8 cellular contexts compared by ENCODE assay signal in the genomic region with DNA sequence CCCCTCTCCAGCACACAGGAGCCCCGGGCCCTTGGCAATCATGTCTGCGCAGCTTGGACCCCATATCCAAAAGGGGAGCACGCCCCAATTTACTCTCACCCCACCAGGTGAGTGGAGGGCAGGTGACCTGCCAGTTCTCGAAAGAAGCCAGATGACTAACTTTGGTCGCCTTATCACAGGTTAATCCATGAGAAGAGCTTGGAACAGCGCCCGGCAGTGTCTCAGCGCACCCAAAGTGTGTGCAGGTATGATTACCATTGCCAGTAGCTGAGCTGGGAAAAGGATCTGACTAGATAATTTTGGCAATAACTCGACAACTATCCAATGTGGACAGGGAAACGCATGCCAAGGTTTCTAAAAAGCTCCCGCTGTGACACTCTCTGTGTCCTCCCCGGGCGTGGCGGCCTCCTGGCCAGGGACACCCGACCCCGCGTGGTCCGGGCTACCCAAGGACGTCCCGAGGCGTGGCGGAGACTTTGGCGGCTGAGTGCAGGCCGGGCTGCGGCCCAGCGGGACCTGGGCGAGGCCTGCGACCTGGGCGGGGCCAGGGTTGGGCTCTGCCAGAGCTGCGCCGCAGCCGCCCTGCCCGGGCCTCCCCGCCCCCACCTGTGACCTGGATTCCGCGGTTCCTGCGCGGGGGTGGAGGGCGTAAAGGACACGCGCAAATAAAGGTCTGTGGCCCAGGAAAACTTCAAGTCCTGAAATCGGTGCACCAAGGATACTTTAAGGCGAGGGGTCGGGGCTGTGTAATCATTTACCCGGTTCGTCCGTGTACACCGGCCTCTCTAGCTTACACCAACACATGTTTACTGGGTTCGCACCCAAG. TPM values are rescaled to one million over a fixed set of nuclear protein-coding genes. Genes with fewer than 3 reads are reported as not detected.
DNase-seq lines count a peak whose midpoint lies in the region; ATAC-seq and TF ChIP-seq lines count a peak whose summit lies in the region.

No MANE protein-coding gene starts in this region.

- intact Hi-C loops in esophagus muscularis mucosa (cut with DNase I) = no loop called here

- H3K27ac Mint-ChIP-seq in activated CD4-positive, alpha-beta memory T cell treated with anti-CD3 and anti-CD28 coated beads, Interleukin-2, amount 10 ng/mL, durations not matched to agents 7 days and 5 days = peak overlapping the region; percentile 52

- ATAC-seq in HG02852 (IDR thresholded peaks at IDR 0.05; ENCODE audit: unreplicated experiment) (peak; percentile 55), HG03457 (IDR thresholded peaks at IDR 0.05; ENCODE audit: unreplicated experiment) (no peak)

- H3K9me3 ChIP-seq in esophagus muscularis mucosa (no peaks in the 10 kb centered on the region), muscle layer of duodenum (ENCODE audit: control insufficient read depth in 1 of 2, low read length in 2 of 2) (no peaks in the 10 kb centered on the region)

- TF ChIP-seq POLR2A in esophagus muscularis mucosa (IDR thresholded peaks at IDR 0.05; ENCODE audit: low read depth) = no peak

- peaks cover 2% of the 10 kb centered on the region for H3K9me3 Mint-ChIP-seq in activated CD4-positive, alpha-beta memory T cell treated with anti-CD3 and anti-CD28 coated beads, Interleukin-2, amount 10 ng/mL, durations not matched to agents 7 days and 5 days

- POLR2A ChIA-PET in activated CD4-positive, alpha-beta memory T cell treated with anti-CD3 and anti-CD28 coated beads, Interleukin-2, amount 10 ng/mL, durations not matched to agents 7 days and 5 days (lab: Charles Lee) = interaction anchor here (1.0 to 1.9 kb wide), 4 partner anchors 8 to 134 kb away, joined by 3 to 10 read pairs (median 3); no protein-coding TSS in a partner anchor

- no peak for TF ChIP-seq EP300 in esophagus muscularis mucosa (IDR thresholded peaks at IDR 0.05)

- WGBS in esophagus muscularis mucosa = 47% methylated on average over 13 of the region's 49 CpGs

- H3K4me1 Mint-ChIP-seq in activated CD4-positive, alpha-beta memory T cell treated with anti-CD3 and anti-CD28 coated beads, Interleukin-2, amount 10 ng/mL, durations not matched to agents 7 days and 5 days = peaks cover 21% of the 10 kb centered on the region

- DNase-seq in D341Med (ENCODE audit: low spot score) = peak; percentile 50
- DNase-seq in activated CD4-positive, alpha-beta memory T cell treated with anti-CD3 and anti-CD28 coated beads, Interleukin-2, amount 10 ng/mL, durations not matched to agents 7 days and 5 days = peak; percentile 44
- no peak for DNase-seq in esophagus muscularis mucosa (ENCODE audit: extremely low spot score)
- peak; percentile 66 for DNase-seq in ureter (ENCODE audit: low spot score)
- no peak for DNase-seq in NCI-H446 (lab: John Stamatoyannopoulos, UW)

- H3K4me1 ChIP-seq in esophagus muscularis mucosa = peaks cover 6 to 17% (median 17%) of the 10 kb centered on the region in 4 donors
- peaks cover 0 to 8% of the 10 kb centered on the region in 2 donors for H3K4me1 ChIP-seq in muscle layer of duodenum (ENCODE audit: control insufficient read depth in 1 of 2, insufficient read depth in 2 of 2, low read length in 2 of 2)

- H3K27me3 Mint-ChIP-seq in activated CD4-positive, alpha-beta memory T cell treated with anti-CD3 and anti-CD28 coated beads, Interleukin-2, amount 10 ng/mL, durations not matched to agents 7 days and 5 days = no peaks in the 10 kb centered on the region

- H3K27ac ChIP-seq in esophagus muscularis mucosa (replicated peaks in 1 of 4) = peak overlapping the region in 1 of 4 donors; percentile 49
- peak overlapping the region; percentile 16 for H3K27ac ChIP-seq in muscle layer of duodenum (ENCODE audit: low read length)

- TF ChIP-seq CTCF in esophagus muscularis mucosa (IDR thresholded peaks at IDR 0.05) = no peak

- CTCF ChIA-PET in activated CD4-positive, alpha-beta memory T cell treated with anti-CD3 and anti-CD28 coated beads, Interleukin-2, amount 10 ng/mL, durations not matched to agents 7 days and 5 days (lab: Charles Lee) = interaction anchor here (0.7 to 1.4 kb wide), 3 partner anchors 10 to 969 kb away, joined by 3 to 5 read pairs (median 3); partner anchors contain the start of gene MINPP1

- H3K4me3 ChIP-seq in esophagus muscularis mucosa (peak overlapping the region; percentile 49 to 64 (median 56)), muscle layer of duodenum (ENCODE audit: low read depth in 1 of 2, low read length in 2 of 2) (peak overlapping the region; percentile 63 to 69)

- H3K36me3 ChIP-seq in esophagus muscularis mucosa (no peaks in the 10 kb centered on the region), muscle layer of duodenum (ENCODE audit: control insufficient read depth in 1 of 2, insufficient read depth in 2 of 2, low read length in 2 of 2) (no peaks in the 10 kb centered on the region)

- H3K36me3 Mint-ChIP-seq in activated CD4-positive, alpha-beta memory T cell treated with anti-CD3 and anti-CD28 coated beads, Interleukin-2, amount 10 ng/mL, durations not matched to agents 7 days and 5 days (ENCODE audit: low read depth) = no peaks in the 10 kb centered on the region

- no peaks in the 10 kb centered on the region for H3K27me3 ChIP-seq in esophagus muscularis mucosa
- H3K27me3 ChIP-seq in muscle layer of duodenum (ENCODE audit: low read depth, low read length) = no peaks in the 10 kb centered on the region

- H3K4me3 Mint-ChIP-seq in activated CD4-positive, alpha-beta memory T cell treated with anti-CD3 and anti-CD28 coated beads, Interleukin-2, amount 10 ng/mL, durations not matched to agents 7 days and 5 days = peak overlapping the region; percentile 66

RNA-seq across cellular contexts. Expression of gene WAPL, which starts 13.7 kb away (rescaled TPM):
- 10 to 100 TPM; 46.7 to 47.5 TPM for total RNA-seq in activated CD4-positive, alpha-beta memory T cell treated with anti-CD3 and anti-CD28 coated beads, Interleukin-2, amount 10 ng/mL, durations not matched to agents 7 days and 5 days
- total RNA-seq in esophagus muscularis mucosa (10 to 100 TPM; 34.2 to 40.5 (median 39.3) TPM), ureter (43.2 TPM)

Comparison
In these comparisons a context has a peak if more than half of its experiments do, and no peak if none do; other contexts are left out.
1. DNase-seq: peak in D341Med (single experiment), activated CD4-positive, alpha-beta memory T cell treated with anti-CD3 and anti-CD28 coated beads, Interleukin-2, amount 10 ng/mL, durations not matched to agents 7 days and 5 days (single experiment) and ureter (single experiment); none in esophagus muscularis mucosa (single experiment) and NCI-H446 (0 of 2).